In genomic region chr20:56373942-56374341, GRCh38 we compare ENCODE assay signal across 1 cellular context.
TF ChIP-seq lines count a peak whose summit lies in the region.

No MANE protein-coding gene starts in this region.

TF ChIP-seq in endothelial cell of umbilical vein, 7 proteins besides CTCF, POLR2A, EP300 and RAD21:
- TF ChIP-seq EZH2 (IDR thresholded peaks at IDR 0.05; ENCODE audit: borderline replicate concordance, low read depth, low read length, severe bottlenecking) (no peak), GATA2 (IDR thresholded peaks at IDR 0.05; ENCODE audit: insufficient read depth, insufficient read length, low read depth, low read length) (no peak), MYC (IDR thresholded peaks at IDR 0.05; ENCODE audit: low read depth, low read length) (no peak), POLR2AphosphoS5 (IDR thresholded peaks at IDR 0.05; ENCODE audit: insufficient read depth, low read depth, low read length) (no peak), FOS (IDR thresholded peaks at IDR 0.05; ENCODE audit: borderline replicate concordance, insufficient read depth, low read length) (peak; percentile 16), MAX (IDR thresholded peaks at IDR 0.05; ENCODE audit: insufficient read depth, insufficient read length) (no peak)
